ENCODE assay signal across 7 cellular contexts in the genomic region with DNA sequence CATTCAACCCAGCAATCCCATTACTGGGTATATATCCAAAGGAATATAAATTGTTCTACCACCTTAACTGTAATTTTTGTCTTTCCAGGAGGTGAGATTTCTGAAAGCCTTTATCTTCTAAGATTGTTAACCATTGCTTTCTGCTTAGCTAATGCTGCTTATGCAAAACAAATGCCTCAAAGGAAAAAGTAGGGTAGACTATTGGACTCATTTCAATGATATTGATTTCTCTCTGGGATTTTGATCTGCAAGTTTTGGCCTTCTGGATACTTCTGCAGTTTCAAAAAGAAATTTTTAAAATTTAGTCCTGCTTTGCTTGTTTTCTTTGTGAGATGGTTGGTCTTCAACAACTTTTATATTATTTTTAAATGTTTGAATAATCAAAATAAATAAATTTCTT.
"Had no signal": no experiment of that assay in that cellular context is flagged by ENCODE, and none has a peak within 500 bp of the region (broad histone marks: within the 10 kb centered on the region; RNA-seq: fewer than 3 reads in every experiment).

No MANE protein-coding gene starts in this region.

- ATAC-seq: K562 had no signal

- H3K4me3 ChIP-seq: K562 had no signal

- FAIRE-seq: HTR-8/SVneo, K562 had no signal

- DNase-seq: IMR-90, KBM-7, KG1 had no signal

- H3K9ac ChIP-seq: KMS-11 had no signal

- H3K4me2 ChIP-seq: KMS-11 had no signal

- H3K27ac ChIP-seq: HL-60, KMS-11 had no signal
